Comparison of ENCODE assay signal across 2 cellular contexts in genomic region chr11:130308925-130309324, GRCh38.
TF ChIP-seq lines count a peak whose summit lies in the region.

No MANE protein-coding gene starts in this region.

TF ChIP-seq in HepG2, 621 proteins besides CTCF, POLR2A, EP300 and RAD21:
- TF ChIP-seq JUND (CRISPR knock-in tag; IDR thresholded peaks at IDR 0.05), result no peak
- no peak for TF ChIP-seq ZNF24 (IDR thresholded peaks at IDR 0.05)
- no peak for TF ChIP-seq BRF2 (CRISPR knock-in tag; IDR thresholded peaks at IDR 0.05)
- TF ChIP-seq SPEN (CRISPR knock-in tag; IDR thresholded peaks at IDR 0.05; ENCODE audit: low read depth), result no peak
- no peak for TF ChIP-seq NR1H2 (CRISPR knock-in tag; IDR thresholded peaks at IDR 0.05; ENCODE audit: borderline replicate concordance, low read depth)
- no peak for TF ChIP-seq ZNF446 (CRISPR knock-in tag; IDR thresholded peaks at IDR 0.05)
- no peak for TF ChIP-seq PLRG1 (conservative IDR thresholded peaks at IDR 0.05)
- no peak for TF ChIP-seq GZF1 (CRISPR knock-in tag; IDR thresholded peaks at IDR 0.05)
- TF ChIP-seq CSRNP2 (CRISPR knock-in tag; conservative IDR thresholded peaks at IDR 0.05; ENCODE audit: low read depth), result no peak
- no peak for TF ChIP-seq MXD4 (CRISPR knock-in tag; IDR thresholded peaks at IDR 0.05)
- no peak for TF ChIP-seq ZBTB4 (CRISPR knock-in tag; IDR thresholded peaks at IDR 0.05; ENCODE audit: borderline replicate concordance)
- no peak for TF ChIP-seq RXRB (CRISPR knock-in tag; IDR thresholded peaks at IDR 0.05; ENCODE audit: borderline replicate concordance)

TF ChIP-seq in GM12878, 131 proteins besides CTCF, POLR2A, EP300 and RAD21:
- TF ChIP-seq MTA2 (IDR thresholded peaks at IDR 0.05; ENCODE audit: low read depth), result no peak
- TF ChIP-seq BCL3 (IDR thresholded peaks at IDR 0.05; ENCODE audit: borderline replicate concordance, insufficient read depth, low read depth, low read length, poor library complexity, severe bottlenecking), result no peak
- TF ChIP-seq HDGF (IDR thresholded peaks at IDR 0.05), result 0 out of 2 replicates have a peak, but pooled peaks have one; percentile 61
